17 cellular contexts compared by ENCODE assay signal in the genomic region with DNA sequence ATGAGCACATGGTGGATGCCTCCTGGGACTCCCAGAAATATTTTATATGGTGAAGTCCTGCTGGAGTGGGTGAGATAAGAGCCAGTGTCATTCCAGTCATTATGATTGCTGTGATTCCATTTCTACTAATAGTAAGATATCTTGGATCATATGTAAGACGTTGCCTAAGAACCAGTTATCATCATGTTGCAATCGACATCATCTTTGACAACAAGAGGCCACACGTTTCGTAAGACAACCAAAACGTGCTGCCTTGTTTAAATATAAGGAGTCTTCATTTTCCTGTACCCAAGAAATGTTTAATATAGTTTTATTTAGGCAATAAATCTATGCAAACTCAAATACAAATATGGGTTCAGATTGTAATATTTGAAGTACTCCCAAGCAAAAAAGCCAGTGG.
"Had no signal": no experiment of that assay in that cellular context is flagged by ENCODE, and none has a peak within 500 bp of the region (broad histone marks: within the 10 kb centered on the region; RNA-seq: fewer than 3 reads in every experiment).

No MANE protein-coding gene starts in this region.

- H3K27me3 ChIP-seq: neural progenitor cell, sigmoid colon, testis, uterus had no signal

- H3K36me3 ChIP-seq: lower lobe of right lung, neural progenitor cell, sigmoid colon, uterus, WERI-Rb-1 had no signal

- H3K4me1 ChIP-seq: lower lobe of right lung, neural progenitor cell, sigmoid colon, testis, uterus had no signal

- ATAC-seq: activated CD8-positive, alpha-beta T cell treated with anti-CD3 and anti-CD28 coated beads for 36 hours; esophagus mucosa; lower lobe of right lung; naive thymus-derived CD8-positive, alpha-beta T cell had no signal

- H3K4me3 ChIP-seq: lower lobe of right lung, neural progenitor cell, sigmoid colon, testis, uterus had no signal

- H3K27ac ChIP-seq: lower lobe of right lung, neural progenitor cell, sigmoid colon, testis, uterus, WERI-Rb-1 had no signal

- H3K9me3 ChIP-seq: lower lobe of right lung, sigmoid colon, testis, uterus had no signal

- DNase-seq: activated CD4-positive, alpha-beta T cell treated with anti-CD3 and anti-CD28 coated beads, Interleukin-2, amount 10 ng/mL, durations not matched to agents 7 days and 5 days; activated CD4-positive, CD25-positive, alpha-beta regulatory T cell treated with anti-CD3 and anti-CD28 coated beads, Interleukin-2, amount 50 U/mL, for 72 hours; activated CD8-positive, alpha-beta T cell treated with anti-CD3 and anti-CD28 coated beads for 36 hours; activated gamma-delta T cell; aorta; effector CD4-positive, alpha-beta T cell; kidney; lower lobe of right lung; naive thymus-derived CD8-positive, alpha-beta T cell; sigmoid colon; stimulated activated CD4-positive, alpha-beta T cell treated with anti-CD3 and anti-CD28 coated beads, Interleukin-4, amount 100 ng/mL, for 1 hour; stimulated activated naive CD4-positive, alpha-beta T cell; testis; uterus; WERI-Rb-1 had no signal

- H3K4me2 ChIP-seq: neural progenitor cell had no signal

- FAIRE-seq: kidney had no signal
